8 cellular contexts compared by ENCODE assay signal in genomic region chr11:67288452-67289225, GRCh38. TPM values are rescaled to one million over a fixed set of nuclear protein-coding genes. Genes with fewer than 3 reads are reported as not detected.
DNase-seq lines count a peak whose midpoint lies in the region; TF ChIP-seq lines count a peak whose summit lies in the region.

No MANE protein-coding gene starts in this region.

- H3K27me3 Mint-ChIP-seq in activated naive CD4-positive, alpha-beta T cell treated with anti-CD3 and anti-CD28 coated beads for 36 hours (ENCODE audit: low read depth) = no peaks in the 10 kb centered on the region

- no peaks in the 10 kb centered on the region for H3K27me3 ChIP-seq in H7 (ENCODE audit: control insufficient read depth, insufficient read depth, low read length)
- no peaks in the 10 kb centered on the region for H3K27me3 ChIP-seq in Loucy (ENCODE audit: insufficient read depth, low read length, poor library complexity, severe bottlenecking)

- peaks cover 8% of the 10 kb centered on the region for H3K36me3 ChIP-seq in H7 (replicated peaks; ENCODE audit: control insufficient read depth, insufficient read depth, low read length)
- peaks cover 42% of the 10 kb centered on the region; the same call in 1 of the 2 replicates for H3K36me3 ChIP-seq in Loucy (ENCODE audit: insufficient read depth, low read length)

- H3K27ac ChIP-seq in temporal lobe (ENCODE audit: low read depth, low read length) = peak overlapping the region; percentile 86

- H3K4me1 Mint-ChIP-seq in activated naive CD4-positive, alpha-beta T cell treated with anti-CD3 and anti-CD28 coated beads for 36 hours (ENCODE audit: low read depth) = peaks cover 47% of the 10 kb centered on the region

- peaks cover 44% of the 10 kb centered on the region for H3K36me3 Mint-ChIP-seq in activated naive CD4-positive, alpha-beta T cell treated with anti-CD3 and anti-CD28 coated beads for 36 hours (ENCODE audit: low read depth)

- H3K9me3 Mint-ChIP-seq in activated naive CD4-positive, alpha-beta T cell treated with anti-CD3 and anti-CD28 coated beads for 36 hours = no peaks in the 10 kb centered on the region

- H3K4me3 Mint-ChIP-seq in activated naive CD4-positive, alpha-beta T cell treated with anti-CD3 and anti-CD28 coated beads for 36 hours = peak overlapping the region; percentile 71

- H3K27ac Mint-ChIP-seq in activated naive CD4-positive, alpha-beta T cell treated with anti-CD3 and anti-CD28 coated beads for 36 hours = peak overlapping the region; percentile 96

- TF ChIP-seq CTCF in Loucy (conservative IDR thresholded peaks at IDR 0.05; ENCODE audit: low read length) = peak; percentile 48

- peaks cover 6% of the 10 kb centered on the region for H3F3A ChIP-seq in Loucy (ENCODE audit: low read depth)

- no peaks in the 10 kb centered on the region for H3K9me2 ChIP-seq in Loucy (replicated peaks; ENCODE audit: low read depth, low read length)

- DNase-seq in GM03348 (ENCODE audit: low spot score) (peak; percentile 96), H7 (peak; percentile 99), SIG-M5 treated with dmso at 0.1 percent for 504 hours (lab: John Stamatoyannopoulos, UW; ENCODE audit: unreplicated experiment) (peak; percentile 96), germinal center (ENCODE audit: low spot score) (peak; percentile 90), occipital lobe (lab: John Stamatoyannopoulos, UW) (peak; percentile 81)
- DNase-seq in activated naive CD4-positive, alpha-beta T cell treated with anti-CD3 and anti-CD28 coated beads for 36 hours = peak; percentile 95

- CTCF ChIA-PET in activated naive CD4-positive, alpha-beta T cell treated with anti-CD3 and anti-CD28 coated beads for 36 hours (lab: Charles Lee) = interaction anchor here (1.4 to 3.4 kb wide), 5 partner anchors 11 to 28 kb away, joined by 4 to 25 read pairs (median 9); no protein-coding TSS in a partner anchor

- intact Hi-C loops in activated naive CD4-positive, alpha-beta T cell treated with anti-CD3 and anti-CD28 coated beads for 36 hours (cut with micrococcal nuclease) = loop anchor here (1.0 to 5.0 kb wide), 5 partner anchors 11 to 194 kb away; partner anchors contain the start of gene AIP

- H3K9me3 ChIP-seq in Loucy (ENCODE audit: insufficient read depth, low read depth, low read length) = no peaks in the 10 kb centered on the region

- peaks cover 55% of the 10 kb centered on the region for H3K79me2 ChIP-seq in Loucy (ENCODE audit: insufficient read depth, low read length)

- peaks cover 44% of the 10 kb centered on the region for H3K4me1 ChIP-seq in Loucy (ENCODE audit: insufficient read depth, low read length, poor library complexity, severe bottlenecking)

- H2AFZ ChIP-seq in Loucy (ENCODE audit: low read length) = no peak overlapping the region

- H3K9ac ChIP-seq in Loucy (ENCODE audit: low read depth, low read length, poor library complexity, severe bottlenecking) = peak overlapping the region; percentile 98

- H3K4me3 ChIP-seq in H7 (ENCODE audit: insufficient read depth, low read depth, low read length) = peak overlapping the region; percentile 82
- peak overlapping the region; percentile 95 for H3K4me3 ChIP-seq in Loucy (ENCODE audit: low read length, poor library complexity, severe bottlenecking)

- H3K4me2 ChIP-seq in Loucy (ENCODE audit: low read depth, low read length, poor library complexity, severe bottlenecking) = peak overlapping the region; percentile 90

- H4K20me1 ChIP-seq in Loucy (ENCODE audit: insufficient read depth, low read length, poor library complexity, severe bottlenecking) = peaks cover 30% of the 10 kb centered on the region

RNA-seq across cellular contexts. Expression of gene ANKRD13D, which starts 0.5 kb away (rescaled TPM):
- 29.1 and 32.2 TPM in 2 replicates for total RNA-seq in H7 (2014; rRNA removed; shearing (Covaris generic))
- 10 to 100 TPM; 56.2 to 61.9 TPM for total RNA-seq in activated naive CD4-positive, alpha-beta T cell treated with anti-CD3 and anti-CD28 coated beads for 36 hours
- total RNA-seq in occipital lobe (49.4 TPM), temporal lobe (39.1 TPM)

RNA-seq across cellular contexts. Expression of gene SSH3, which starts 14.7 kb away (rescaled TPM):
- total RNA-seq in H7 (2014; rRNA removed; shearing (Covaris generic)) = 23.6 and 30.2 TPM in 2 replicates
- 1 to 10 TPM; 4.1 to 5.4 TPM for total RNA-seq in activated naive CD4-positive, alpha-beta T cell treated with anti-CD3 and anti-CD28 coated beads for 36 hours
- total RNA-seq in occipital lobe = 2.0 TPM
- total RNA-seq in temporal lobe = 7.9 TPM

RNA-seq across cellular contexts. Expression of gene GRK2, which starts 22.4 kb away (rescaled TPM):
- total RNA-seq in H7 (2014; rRNA removed; shearing (Covaris generic)) = 73.8 and 82.1 TPM in 2 replicates
- 100 to 1,000 TPM; 293 to 295 TPM for total RNA-seq in activated naive CD4-positive, alpha-beta T cell treated with anti-CD3 and anti-CD28 coated beads for 36 hours
- total RNA-seq in occipital lobe = 44.9 TPM
- total RNA-seq in temporal lobe = 49.2 TPM

Comparison
In these comparisons a context has a peak if more than half of its experiments do, and no peak if none do; other contexts are left out.
1. Peak in every context shown above with its lines: DNase-seq, H3K4me3 ChIP-seq and H3K27ac ChIP-seq.